ENCODE assay signal across 1 cellular context in the genomic region with DNA sequence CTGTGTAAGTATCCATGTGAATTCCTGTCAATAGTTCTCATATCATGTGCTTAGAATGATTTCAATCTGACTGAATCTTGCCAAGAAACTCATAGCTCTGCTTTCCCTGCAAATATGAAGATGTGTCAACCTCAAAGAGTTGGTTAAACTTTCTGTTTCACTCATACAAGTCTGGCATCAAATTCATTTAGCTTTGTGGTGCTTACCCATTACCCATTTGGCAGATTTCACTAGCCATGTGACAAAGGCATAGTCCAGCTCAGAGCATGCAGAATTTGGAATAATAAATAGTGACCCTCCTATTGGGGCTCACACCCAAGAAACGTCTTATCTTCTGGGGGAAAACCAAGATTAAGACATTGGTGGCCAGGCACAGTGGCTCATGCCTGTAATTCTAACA.
TF ChIP-seq lines count a peak whose summit lies in the region.

No MANE protein-coding gene starts in this region.

TF ChIP-seq in endothelial cell of umbilical vein, 7 proteins besides CTCF, POLR2A, EP300 and RAD21:
- TF ChIP-seq MAX (IDR thresholded peaks at IDR 0.05; ENCODE audit: insufficient read depth, insufficient read length) (no peak), JUN (IDR thresholded peaks at IDR 0.05; ENCODE audit: borderline replicate concordance, insufficient read depth, insufficient read length, low read depth) (no peak), GATA2 (IDR thresholded peaks at IDR 0.05; ENCODE audit: insufficient read depth, insufficient read length, low read depth, low read length) (no peak), FOS (IDR thresholded peaks at IDR 0.05; ENCODE audit: borderline replicate concordance, insufficient read depth, low read length) (no peak), EZH2 (IDR thresholded peaks at IDR 0.05; ENCODE audit: borderline replicate concordance, low read depth, low read length, severe bottlenecking) (no peak)
